1 cellular context compared by ENCODE assay signal in the genomic region with DNA sequence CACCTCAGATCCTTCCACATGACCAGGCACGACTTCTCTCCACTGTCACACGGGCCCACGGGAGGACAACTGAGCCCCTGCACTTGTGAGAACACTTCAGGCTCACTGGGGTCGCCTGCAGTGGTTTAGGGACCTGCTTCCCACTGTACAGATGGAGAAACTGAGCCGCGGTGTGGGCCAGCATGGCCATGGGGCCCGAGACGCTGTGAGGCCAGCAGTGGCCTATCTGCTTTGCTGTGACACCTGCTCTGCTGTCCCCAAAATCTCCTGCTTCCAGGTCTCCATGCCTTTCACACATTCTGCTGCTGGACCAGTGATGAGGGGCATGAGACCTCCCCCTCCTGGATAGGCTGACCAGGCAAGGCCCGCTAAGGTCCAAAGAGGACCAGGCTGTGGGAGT.
TF ChIP-seq lines count a peak whose summit lies in the region.

No MANE protein-coding gene starts in this region.

TF ChIP-seq in H1, 55 proteins besides CTCF, POLR2A, EP300 and RAD21 (continued from another document):
- TF ChIP-seq, protein P1, sequence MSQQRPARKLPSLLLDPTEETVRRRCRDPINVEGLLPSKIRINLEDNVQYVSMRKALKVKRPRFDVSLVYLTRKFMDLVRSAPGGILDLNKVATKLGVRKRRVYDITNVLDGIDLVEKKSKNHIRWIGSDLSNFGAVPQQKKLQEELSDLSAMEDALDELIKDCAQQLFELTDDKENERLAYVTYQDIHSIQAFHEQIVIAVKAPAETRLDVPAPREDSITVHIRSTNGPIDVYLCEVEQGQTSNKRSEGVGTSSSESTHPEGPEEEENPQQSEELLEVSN (IDR thresholded peaks at IDR 0.05): no peak
- TF ChIP-seq, protein P2, sequence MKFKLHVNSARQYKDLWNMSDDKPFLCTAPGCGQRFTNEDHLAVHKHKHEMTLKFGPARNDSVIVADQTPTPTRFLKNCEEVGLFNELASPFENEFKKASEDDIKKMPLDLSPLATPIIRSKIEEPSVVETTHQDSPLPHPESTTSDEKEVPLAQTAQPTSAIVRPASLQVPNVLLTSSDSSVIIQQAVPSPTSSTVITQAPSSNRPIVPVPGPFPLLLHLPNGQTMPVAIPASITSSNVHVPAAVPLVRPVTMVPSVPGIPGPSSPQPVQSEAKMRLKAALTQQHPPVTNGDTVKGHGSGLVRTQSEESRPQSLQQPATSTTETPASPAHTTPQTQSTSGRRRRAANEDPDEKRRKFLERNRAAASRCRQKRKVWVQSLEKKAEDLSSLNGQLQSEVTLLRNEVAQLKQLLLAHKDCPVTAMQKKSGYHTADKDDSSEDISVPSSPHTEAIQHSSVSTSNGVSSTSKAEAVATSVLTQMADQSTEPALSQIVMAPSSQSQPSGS (IDR thresholded peaks at IDR 0.05; ENCODE audit: low read length): no peak
- TF ChIP-seq EGR1 (IDR thresholded peaks at IDR 0.05; ENCODE audit: borderline replicate concordance, low read depth, low read length): no peak
- TF ChIP-seq RBBP5 (IDR thresholded peaks at IDR 0.05; ENCODE audit: borderline replicate concordance, low read depth, low read length): no peak
- TF ChIP-seq, protein P3, sequence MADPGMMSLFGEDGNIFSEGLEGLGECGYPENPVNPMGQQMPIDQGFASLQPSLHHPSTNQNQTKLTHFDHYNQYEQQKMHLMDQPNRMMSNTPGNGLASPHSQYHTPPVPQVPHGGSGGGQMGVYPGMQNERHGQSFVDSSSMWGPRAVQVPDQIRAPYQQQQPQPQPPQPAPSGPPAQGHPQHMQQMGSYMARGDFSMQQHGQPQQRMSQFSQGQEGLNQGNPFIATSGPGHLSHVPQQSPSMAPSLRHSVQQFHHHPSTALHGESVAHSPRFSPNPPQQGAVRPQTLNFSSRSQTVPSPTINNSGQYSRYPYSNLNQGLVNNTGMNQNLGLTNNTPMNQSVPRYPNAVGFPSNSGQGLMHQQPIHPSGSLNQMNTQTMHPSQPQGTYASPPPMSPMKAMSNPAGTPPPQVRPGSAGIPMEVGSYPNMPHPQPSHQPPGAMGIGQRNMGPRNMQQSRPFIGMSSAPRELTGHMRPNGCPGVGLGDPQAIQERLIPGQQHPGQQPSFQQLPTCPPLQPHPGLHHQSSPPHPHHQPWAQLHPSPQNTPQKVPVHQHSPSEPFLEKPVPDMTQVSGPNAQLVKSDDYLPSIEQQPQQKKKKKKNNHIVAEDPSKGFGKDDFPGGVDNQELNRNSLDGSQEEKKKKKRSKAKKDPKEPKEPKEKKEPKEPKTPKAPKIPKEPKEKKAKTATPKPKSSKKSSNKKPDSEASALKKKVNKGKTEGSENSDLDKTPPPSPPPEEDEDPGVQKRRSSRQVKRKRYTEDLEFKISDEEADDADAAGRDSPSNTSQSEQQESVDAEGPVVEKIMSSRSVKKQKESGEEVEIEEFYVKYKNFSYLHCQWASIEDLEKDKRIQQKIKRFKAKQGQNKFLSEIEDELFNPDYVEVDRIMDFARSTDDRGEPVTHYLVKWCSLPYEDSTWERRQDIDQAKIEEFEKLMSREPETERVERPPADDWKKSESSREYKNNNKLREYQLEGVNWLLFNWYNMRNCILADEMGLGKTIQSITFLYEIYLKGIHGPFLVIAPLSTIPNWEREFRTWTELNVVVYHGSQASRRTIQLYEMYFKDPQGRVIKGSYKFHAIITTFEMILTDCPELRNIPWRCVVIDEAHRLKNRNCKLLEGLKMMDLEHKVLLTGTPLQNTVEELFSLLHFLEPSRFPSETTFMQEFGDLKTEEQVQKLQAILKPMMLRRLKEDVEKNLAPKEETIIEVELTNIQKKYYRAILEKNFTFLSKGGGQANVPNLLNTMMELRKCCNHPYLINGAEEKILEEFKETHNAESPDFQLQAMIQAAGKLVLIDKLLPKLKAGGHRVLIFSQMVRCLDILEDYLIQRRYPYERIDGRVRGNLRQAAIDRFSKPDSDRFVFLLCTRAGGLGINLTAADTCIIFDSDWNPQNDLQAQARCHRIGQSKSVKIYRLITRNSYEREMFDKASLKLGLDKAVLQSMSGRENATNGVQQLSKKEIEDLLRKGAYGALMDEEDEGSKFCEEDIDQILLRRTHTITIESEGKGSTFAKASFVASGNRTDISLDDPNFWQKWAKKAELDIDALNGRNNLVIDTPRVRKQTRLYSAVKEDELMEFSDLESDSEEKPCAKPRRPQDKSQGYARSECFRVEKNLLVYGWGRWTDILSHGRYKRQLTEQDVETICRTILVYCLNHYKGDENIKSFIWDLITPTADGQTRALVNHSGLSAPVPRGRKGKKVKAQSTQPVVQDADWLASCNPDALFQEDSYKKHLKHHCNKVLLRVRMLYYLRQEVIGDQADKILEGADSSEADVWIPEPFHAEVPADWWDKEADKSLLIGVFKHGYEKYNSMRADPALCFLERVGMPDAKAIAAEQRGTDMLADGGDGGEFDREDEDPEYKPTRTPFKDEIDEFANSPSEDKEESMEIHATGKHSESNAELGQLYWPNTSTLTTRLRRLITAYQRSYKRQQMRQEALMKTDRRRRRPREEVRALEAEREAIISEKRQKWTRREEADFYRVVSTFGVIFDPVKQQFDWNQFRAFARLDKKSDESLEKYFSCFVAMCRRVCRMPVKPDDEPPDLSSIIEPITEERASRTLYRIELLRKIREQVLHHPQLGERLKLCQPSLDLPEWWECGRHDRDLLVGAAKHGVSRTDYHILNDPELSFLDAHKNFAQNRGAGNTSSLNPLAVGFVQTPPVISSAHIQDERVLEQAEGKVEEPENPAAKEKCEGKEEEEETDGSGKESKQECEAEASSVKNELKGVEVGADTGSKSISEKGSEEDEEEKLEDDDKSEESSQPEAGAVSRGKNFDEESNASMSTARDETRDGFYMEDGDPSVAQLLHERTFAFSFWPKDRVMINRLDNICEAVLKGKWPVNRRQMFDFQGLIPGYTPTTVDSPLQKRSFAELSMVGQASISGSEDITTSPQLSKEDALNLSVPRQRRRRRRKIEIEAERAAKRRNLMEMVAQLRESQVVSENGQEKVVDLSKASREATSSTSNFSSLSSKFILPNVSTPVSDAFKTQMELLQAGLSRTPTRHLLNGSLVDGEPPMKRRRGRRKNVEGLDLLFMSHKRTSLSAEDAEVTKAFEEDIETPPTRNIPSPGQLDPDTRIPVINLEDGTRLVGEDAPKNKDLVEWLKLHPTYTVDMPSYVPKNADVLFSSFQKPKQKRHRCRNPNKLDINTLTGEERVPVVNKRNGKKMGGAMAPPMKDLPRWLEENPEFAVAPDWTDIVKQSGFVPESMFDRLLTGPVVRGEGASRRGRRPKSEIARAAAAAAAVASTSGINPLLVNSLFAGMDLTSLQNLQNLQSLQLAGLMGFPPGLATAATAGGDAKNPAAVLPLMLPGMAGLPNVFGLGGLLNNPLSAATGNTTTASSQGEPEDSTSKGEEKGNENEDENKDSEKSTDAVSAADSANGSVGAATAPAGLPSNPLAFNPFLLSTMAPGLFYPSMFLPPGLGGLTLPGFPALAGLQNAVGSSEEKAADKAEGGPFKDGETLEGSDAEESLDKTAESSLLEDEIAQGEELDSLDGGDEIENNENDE (IDR thresholded peaks at IDR 0.05; ENCODE audit: insufficient replicate concordance, low read length): no peak
- TF ChIP-seq CBX8 (IDR thresholded peaks at IDR 0.05; ENCODE audit: borderline replicate concordance, low read depth, low read length): no peak
